8 cellular contexts compared by ENCODE assay signal in the genomic region with DNA sequence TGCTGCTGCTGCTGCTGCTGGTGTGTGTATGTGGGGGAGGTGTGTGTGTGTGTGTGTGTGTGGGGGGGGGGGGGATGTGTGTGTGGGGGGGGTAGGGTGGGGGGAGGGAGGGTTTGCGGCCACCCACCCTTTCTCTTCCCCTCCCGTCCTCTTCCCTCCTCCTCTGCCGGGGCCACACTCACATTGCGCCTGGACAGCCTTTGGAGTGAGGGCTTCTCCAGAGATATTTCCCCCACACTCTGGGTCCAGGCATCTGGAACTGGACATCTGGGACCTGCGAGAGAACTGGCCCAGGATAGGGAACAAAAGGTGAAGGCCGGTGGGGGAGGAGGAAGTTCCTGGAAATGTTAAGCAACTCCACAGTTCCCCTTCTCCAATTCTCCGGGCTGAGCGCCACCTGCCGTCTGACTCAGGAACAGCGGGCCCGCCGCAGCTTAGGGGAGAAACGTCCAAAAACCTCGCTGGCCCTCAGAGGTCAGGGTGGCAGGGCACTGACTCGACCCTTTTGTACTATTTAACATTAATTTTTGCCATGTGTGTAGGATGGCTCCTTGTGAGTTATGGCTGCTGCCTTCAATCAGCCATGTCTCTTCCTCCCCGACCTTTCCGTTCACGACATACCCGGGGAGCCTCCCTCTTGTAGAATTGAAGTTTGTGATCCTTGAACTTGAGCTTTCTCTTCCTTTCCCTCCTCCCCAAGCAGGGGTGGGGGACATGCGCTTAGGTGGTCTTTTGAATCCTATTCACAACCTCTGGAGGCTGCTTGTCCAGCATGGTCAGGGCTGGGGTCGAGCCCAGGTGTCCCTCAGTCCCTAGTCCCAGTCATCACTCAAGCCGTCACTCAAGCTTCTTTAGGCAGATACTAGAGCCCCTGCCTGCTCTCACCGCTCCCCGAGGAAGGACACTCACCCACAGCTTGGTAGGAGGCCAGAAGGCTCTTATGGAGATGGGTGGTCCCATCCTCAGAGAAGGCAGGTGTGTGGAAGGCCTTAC. TPM values are rescaled to one million over a fixed set of nuclear protein-coding genes. Genes with fewer than 3 reads are reported as not detected.
A peak's percentile ranks its signal among the peaks of the same experiment; 100 is the strongest.
DNase-seq lines count a peak whose midpoint lies in the region; ATAC-seq, FAIRE-seq and TF ChIP-seq lines count a peak whose summit lies in the region.

A gene with protein sequence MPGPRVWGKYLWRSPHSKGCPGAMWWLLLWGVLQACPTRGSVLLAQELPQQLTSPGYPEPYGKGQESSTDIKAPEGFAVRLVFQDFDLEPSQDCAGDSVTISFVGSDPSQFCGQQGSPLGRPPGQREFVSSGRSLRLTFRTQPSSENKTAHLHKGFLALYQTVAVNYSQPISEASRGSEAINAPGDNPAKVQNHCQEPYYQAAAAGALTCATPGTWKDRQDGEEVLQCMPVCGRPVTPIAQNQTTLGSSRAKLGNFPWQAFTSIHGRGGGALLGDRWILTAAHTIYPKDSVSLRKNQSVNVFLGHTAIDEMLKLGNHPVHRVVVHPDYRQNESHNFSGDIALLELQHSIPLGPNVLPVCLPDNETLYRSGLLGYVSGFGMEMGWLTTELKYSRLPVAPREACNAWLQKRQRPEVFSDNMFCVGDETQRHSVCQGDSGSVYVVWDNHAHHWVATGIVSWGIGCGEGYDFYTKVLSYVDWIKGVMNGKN (minus strand): TSS at position 287 of the 993 bp plus-strand sequence. CDS start 34 bp downstream, at position 253.

- H3F3A ChIP-seq in neural cell (ENCODE audit: insufficient read depth, low read length, poor library complexity, severe bottlenecking): no peaks in the 10 kb centered on the region

- H2AFZ ChIP-seq in neural cell (ENCODE audit: low read depth, low read length): peak within 1 kb of the TSS; percentile 33

- peaks cover 36% of the 10 kb centered on the region for H3K4me1 Mint-ChIP-seq in stimulated activated naive CD8-positive, alpha-beta T cell treated with anti-CD3 and anti-CD28 coated beads, Interleukin-15, Interleukin-2, amounts not matched to agents 100 ng/mL and 50 ng/mL, for 24 hours (ENCODE audit: low read depth)

- TF ChIP-seq EP300 in neural cell (conservative IDR thresholded peaks at IDR 0.05; ENCODE audit: poor library complexity, severe bottlenecking): no peak

- peaks cover 12% of the 10 kb centered on the region for H3K9me3 Mint-ChIP-seq in stimulated activated naive CD8-positive, alpha-beta T cell treated with anti-CD3 and anti-CD28 coated beads, Interleukin-15, Interleukin-2, amounts not matched to agents 100 ng/mL and 50 ng/mL, for 24 hours

- TF ChIP-seq RAD21 in neural cell (conservative IDR thresholded peaks at IDR 0.05): peak; percentile 72

- H3K36me3 Mint-ChIP-seq in stimulated activated naive CD8-positive, alpha-beta T cell treated with anti-CD3 and anti-CD28 coated beads, Interleukin-15, Interleukin-2, amounts not matched to agents 100 ng/mL and 50 ng/mL, for 24 hours (ENCODE audit: low read depth): peaks cover 33% of the 10 kb centered on the region

- H3K27me3 ChIP-seq in neural cell (ENCODE audit: insufficient read depth, low read depth, low read length): no peaks in the 10 kb centered on the region

- H3K4me3 Mint-ChIP-seq in stimulated activated naive CD8-positive, alpha-beta T cell treated with anti-CD3 and anti-CD28 coated beads, Interleukin-15, Interleukin-2, amounts not matched to agents 100 ng/mL and 50 ng/mL, for 24 hours: peak within 1 kb of the TSS; percentile 92

- TF ChIP-seq POLR2A in GM12891 (IDR thresholded peaks at IDR 0.05; ENCODE audit: low read depth, low read length): no peak

- H3K36me3 ChIP-seq in neural cell (ENCODE audit: insufficient read depth, low read length): no peaks in the 10 kb centered on the region

- no peak within 1 kb of the TSS for H3K27ac ChIP-seq in neural cell (ENCODE audit: low read length)

- peak within 1 kb of the TSS; percentile 36 for H3K9ac ChIP-seq in neural cell (ENCODE audit: low read length)

- no peak within 1 kb of the TSS for H3K4me2 ChIP-seq in neural cell (ENCODE audit: low read length)

- H3K9me3 ChIP-seq in neural cell (ENCODE audit: low read length): no peaks in the 10 kb centered on the region

- FAIRE-seq in GM12891 (lab: Jason Lieb, UNC): peak; percentile 79

- DNase-seq in GM12891 (ENCODE audit: insufficient read length, low spot score) (no peak), LoVo (ENCODE audit: low spot score) (peak; percentile 90), SIG-M5 (lab: John Stamatoyannopoulos, UW) (peak; percentile 13), fibroblast of the conjunctiva (ENCODE audit: low read depth) (peak; percentile 91)
- DNase-seq in activated effector memory CD4-positive, alpha-beta T cell treated with anti-CD3 and anti-CD28 coated beads, Interleukin-2, amount 50 U/mL, for 16 hours: peak; percentile 95

- no peaks in the 10 kb centered on the region for H3K27me3 Mint-ChIP-seq in stimulated activated naive CD8-positive, alpha-beta T cell treated with anti-CD3 and anti-CD28 coated beads, Interleukin-15, Interleukin-2, amounts not matched to agents 100 ng/mL and 50 ng/mL, for 24 hours

- no peaks in the 10 kb centered on the region for H3K9me2 ChIP-seq in neural cell (ENCODE audit: insufficient read depth, low read length)

- ATAC-seq in HG03139 (IDR thresholded peaks at IDR 0.05; ENCODE audit: unreplicated experiment): no peak

- H3K4me3 ChIP-seq in neural cell (ENCODE audit: low read length): peak within 1 kb of the TSS; percentile 43

- peak; percentile 84 for TF ChIP-seq CTCF in neural cell (IDR thresholded peaks at IDR 0.05; ENCODE audit: poor library complexity, severe bottlenecking)

- H3K79me2 ChIP-seq in neural cell (replicated peaks; ENCODE audit: insufficient read depth, low read length): no peaks in the 10 kb centered on the region

- H3K27ac Mint-ChIP-seq in stimulated activated naive CD8-positive, alpha-beta T cell treated with anti-CD3 and anti-CD28 coated beads, Interleukin-15, Interleukin-2, amounts not matched to agents 100 ng/mL and 50 ng/mL, for 24 hours: peak within 1 kb of the TSS; percentile 94

- no peaks in the 10 kb centered on the region for H4K20me1 ChIP-seq in neural cell (ENCODE audit: insufficient read depth)

TF ChIP-seq in GM12891, 5 proteins besides CTCF, POLR2A, EP300 and RAD21:
- TF ChIP-seq TAF1 (IDR thresholded peaks at IDR 0.05; ENCODE audit: low read depth, low read length) (no peak), PAX5 (IDR thresholded peaks at IDR 0.05; ENCODE audit: insufficient read depth, low read length, severe bottlenecking) (no peak), SPI1 (IDR thresholded peaks at IDR 0.05; ENCODE audit: low read depth, low read length) (peak; percentile 76), POLR2AphosphoS5 (IDR thresholded peaks at IDR 0.05; ENCODE audit: low read depth, low read length) (no peak)
TF ChIP-seq in GM12891: peak in this region for 1.

TF ChIP-seq in neural cell, 6 proteins besides CTCF, POLR2A, EP300 and RAD21:
- TF ChIP-seq, protein P1, sequence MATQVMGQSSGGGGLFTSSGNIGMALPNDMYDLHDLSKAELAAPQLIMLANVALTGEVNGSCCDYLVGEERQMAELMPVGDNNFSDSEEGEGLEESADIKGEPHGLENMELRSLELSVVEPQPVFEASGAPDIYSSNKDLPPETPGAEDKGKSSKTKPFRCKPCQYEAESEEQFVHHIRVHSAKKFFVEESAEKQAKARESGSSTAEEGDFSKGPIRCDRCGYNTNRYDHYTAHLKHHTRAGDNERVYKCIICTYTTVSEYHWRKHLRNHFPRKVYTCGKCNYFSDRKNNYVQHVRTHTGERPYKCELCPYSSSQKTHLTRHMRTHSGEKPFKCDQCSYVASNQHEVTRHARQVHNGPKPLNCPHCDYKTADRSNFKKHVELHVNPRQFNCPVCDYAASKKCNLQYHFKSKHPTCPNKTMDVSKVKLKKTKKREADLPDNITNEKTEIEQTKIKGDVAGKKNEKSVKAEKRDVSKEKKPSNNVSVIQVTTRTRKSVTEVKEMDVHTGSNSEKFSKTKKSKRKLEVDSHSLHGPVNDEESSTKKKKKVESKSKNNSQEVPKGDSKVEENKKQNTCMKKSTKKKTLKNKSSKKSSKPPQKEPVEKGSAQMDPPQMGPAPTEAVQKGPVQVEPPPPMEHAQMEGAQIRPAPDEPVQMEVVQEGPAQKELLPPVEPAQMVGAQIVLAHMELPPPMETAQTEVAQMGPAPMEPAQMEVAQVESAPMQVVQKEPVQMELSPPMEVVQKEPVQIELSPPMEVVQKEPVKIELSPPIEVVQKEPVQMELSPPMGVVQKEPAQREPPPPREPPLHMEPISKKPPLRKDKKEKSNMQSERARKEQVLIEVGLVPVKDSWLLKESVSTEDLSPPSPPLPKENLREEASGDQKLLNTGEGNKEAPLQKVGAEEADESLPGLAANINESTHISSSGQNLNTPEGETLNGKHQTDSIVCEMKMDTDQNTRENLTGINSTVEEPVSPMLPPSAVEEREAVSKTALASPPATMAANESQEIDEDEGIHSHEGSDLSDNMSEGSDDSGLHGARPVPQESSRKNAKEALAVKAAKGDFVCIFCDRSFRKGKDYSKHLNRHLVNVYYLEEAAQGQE (IDR thresholded peaks at IDR 0.05; ENCODE audit: borderline replicate concordance): no peak
- TF ChIP-seq SMC3 (conservative IDR thresholded peaks at IDR 0.05; ENCODE audit: poor library complexity): peak; percentile 82

RNA-seq across cellular contexts. Expression of the gene that starts here (rescaled TPM):
- polyA plus RNA-seq in GM12891 (2012; ENCODE audit: low read depth, missing spikeins): 6.6 TPM
- polyA plus RNA-seq in neural cell: 2.1 and 2.8 TPM in 2 replicates
- 0.35 and 2.2 TPM in 2 replicates for polyA minus RNA-seq in neural cell
